In the genomic region with DNA sequence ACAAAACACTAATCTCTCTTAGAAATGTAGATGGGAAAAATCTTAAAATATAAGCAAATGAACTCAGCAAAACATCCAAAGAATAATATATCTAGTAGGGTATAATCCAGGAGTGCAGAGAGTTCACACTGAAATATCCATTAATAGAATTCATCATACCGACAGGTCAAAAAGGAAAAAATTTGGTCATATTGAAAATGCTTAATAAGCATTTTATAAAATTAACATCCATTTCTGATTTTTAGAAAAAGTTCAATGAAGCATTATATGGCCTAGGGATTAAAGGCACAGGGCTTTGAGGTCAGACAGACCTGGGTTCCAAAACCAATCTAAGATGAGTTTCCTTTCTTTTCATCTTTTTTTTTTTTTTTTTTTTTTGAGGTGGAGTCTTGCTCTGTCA, we compare ENCODE assay signal across 35 cellular contexts. TPM values are rescaled to one million over a fixed set of nuclear protein-coding genes. Genes with fewer than 3 reads are reported as not detected.
"Had no signal": no experiment of that assay in that cellular context is flagged by ENCODE, and none has a peak within 500 bp of the region (broad histone marks: within the 10 kb centered on the region; RNA-seq: fewer than 3 reads in every experiment).

No MANE protein-coding gene starts in this region.

- H2AFZ ChIP-seq: PC-9 had no signal

- ATAC-seq: activated naive CD8-positive, alpha-beta T cell treated with anti-CD3 and anti-CD28 coated beads, Interleukin-2, amount 50 U/mL, for 24 hours; Right ventricle myocardium inferior; SK-N-SH treated with all-trans-retinoic acid at 6 μM for 48 hours; T-cell; T-helper 17 cell had no signal

- FAIRE-seq: bronchial epithelial cell, RCC 7860 had no signal

- H3K4me2 ChIP-seq: PC-9 had no signal

- H3K4me3 ChIP-seq: PC-9 had no signal

- H3K27ac ChIP-seq: PC-9, RWPE1, VCaP had no signal

- DNase-seq: activated B cell treated with CpG ODN at 0.5 μM for 24 hours; activated CD4-positive, alpha-beta memory T cell treated with anti-CD3 and anti-CD28 coated beads for 36 hours; activated CD4-positive, alpha-beta T cell treated with anti-CD3 and anti-CD28 coated beads for 4 hours; activated CD4-positive, alpha-beta T cell treated with anti-CD3 and anti-CD28 coated beads, Interleukin-2, amount 50 U/mL, for 1 hour; activated CD4-positive, CD25-positive, alpha-beta regulatory T cell treated with anti-CD3 and anti-CD28 coated beads, Interleukin-2, amount 50 U/mL, for 72 hours; activated CD8-positive, alpha-beta memory T cell treated with anti-CD3 and anti-CD28 coated beads, Interleukin-2, amount 50 U/mL, for 4 hours; activated effector memory CD4-positive, alpha-beta T cell treated with Interleukin-2 at 50 U/mL for 16 hours; activated naive CD4-positive, alpha-beta T cell treated with anti-CD3 and anti-CD28 coated beads, Interleukin-2, amount 10 ng/mL, durations not matched to agents 7 days and 5 days; activated naive CD8-positive, alpha-beta T cell treated with anti-CD3 and anti-CD28 coated beads, Interleukin-2, amount 50 U/mL, for 24 hours; activated T-cell treated with anti-CD3 and anti-CD28 coated beads, Interleukin-2, amount 50 U/mL, for 48 hours; anterior cingulate cortex; caudate nucleus; cerebellar nuclear complex; NCI-H1092 treated with DMSO at 0.1 percent for 48 hours; NCI-H1417; NCI-H146; NCI-H187; NCI-H2029 treated with DMSO at 0.1 percent for 48 hours; NCI-H2107; NCI-H2171; NCI-H510A; NCI-H526; NCI-H748 treated with DMSO at 0.1 percent for 48 hours; PC-9; SIG-M5; T-cell; T-helper 17 cell had no signal

RNA-seq across cellular contexts. Expression of gene EPHA10, which starts 16.4 kb away (rescaled TPM):
- total RNA-seq: M059J, OCI-LY7 had no signal
